Comparison of ENCODE assay signal across 1 cellular context in genomic region chr11:121564948-121565684, GRCh38.
TF ChIP-seq lines count a peak whose summit lies in the region.

No MANE protein-coding gene starts in this region.

TF ChIP-seq in HepG2, 621 proteins besides CTCF, POLR2A, EP300 and RAD21 (continued from another document and continues in another):
- TF ChIP-seq, protein P1, sequence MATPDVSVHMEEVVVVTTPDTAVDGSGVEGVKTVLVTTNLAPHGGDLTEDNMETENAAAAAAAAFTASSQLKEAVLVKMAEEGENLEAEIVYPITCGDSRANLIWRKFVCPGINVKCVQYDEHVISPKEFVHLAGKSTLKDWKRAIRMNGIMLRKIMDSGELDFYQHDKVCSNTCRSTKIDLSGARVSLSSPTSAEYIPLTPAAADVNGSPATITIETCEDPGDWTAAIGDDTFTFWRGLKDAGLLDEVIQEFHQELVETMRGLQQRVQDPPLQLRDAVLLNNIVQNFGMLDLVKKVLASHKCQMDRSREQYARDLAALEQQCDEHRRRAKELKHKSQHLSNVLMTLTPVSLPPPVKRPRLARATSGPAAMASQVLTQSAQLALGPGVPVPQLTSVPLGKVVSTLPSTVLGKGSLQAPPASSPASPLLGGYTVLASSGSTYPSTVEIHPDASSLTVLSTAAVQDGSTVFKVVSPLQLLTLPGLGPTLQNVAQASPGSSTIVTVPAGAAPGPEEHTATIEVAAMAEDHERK (CRISPR knock-in tag; IDR thresholded peaks at IDR 0.05; ENCODE audit: low read depth) = no peak
- TF ChIP-seq, protein P2, sequence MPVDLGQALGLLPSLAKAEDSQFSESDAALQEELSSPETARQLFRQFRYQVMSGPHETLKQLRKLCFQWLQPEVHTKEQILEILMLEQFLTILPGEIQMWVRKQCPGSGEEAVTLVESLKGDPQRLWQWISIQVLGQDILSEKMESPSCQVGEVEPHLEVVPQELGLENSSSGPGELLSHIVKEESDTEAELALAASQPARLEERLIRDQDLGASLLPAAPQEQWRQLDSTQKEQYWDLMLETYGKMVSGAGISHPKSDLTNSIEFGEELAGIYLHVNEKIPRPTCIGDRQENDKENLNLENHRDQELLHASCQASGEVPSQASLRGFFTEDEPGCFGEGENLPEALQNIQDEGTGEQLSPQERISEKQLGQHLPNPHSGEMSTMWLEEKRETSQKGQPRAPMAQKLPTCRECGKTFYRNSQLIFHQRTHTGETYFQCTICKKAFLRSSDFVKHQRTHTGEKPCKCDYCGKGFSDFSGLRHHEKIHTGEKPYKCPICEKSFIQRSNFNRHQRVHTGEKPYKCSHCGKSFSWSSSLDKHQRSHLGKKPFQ (CRISPR knock-in tag; IDR thresholded peaks at IDR 0.05; ENCODE audit: insufficient replicate concordance) = no peak
- no peak for TF ChIP-seq SYNCRIP (IDR thresholded peaks at IDR 0.05; ENCODE audit: insufficient read depth, low read depth, low read length)
- no peak for TF ChIP-seq REST (IDR thresholded peaks at IDR 0.05; ENCODE audit: borderline replicate concordance in 1 of 2, low read depth in 1 of 2, low read length in 2 of 2)
- no peak for TF ChIP-seq UBTF (CRISPR knock-in tag; IDR thresholded peaks at IDR 0.05)
- no peak for TF ChIP-seq KLF12 (CRISPR knock-in tag; IDR thresholded peaks at IDR 0.05; ENCODE audit: borderline replicate concordance)
- no peak for TF ChIP-seq ZBTB7B (CRISPR knock-in tag; IDR thresholded peaks at IDR 0.05)
- no peak for TF ChIP-seq SRY (CRISPR knock-in tag; IDR thresholded peaks at IDR 0.05)
- peak; percentile 74 for TF ChIP-seq HMG20A (CRISPR knock-in tag; IDR thresholded peaks at IDR 0.05; ENCODE audit: borderline replicate concordance)
- no peak for TF ChIP-seq ZNF143 (CRISPR knock-in tag; IDR thresholded peaks at IDR 0.05)
- no peak for TF ChIP-seq ZBTB37 (CRISPR knock-in tag; IDR thresholded peaks at IDR 0.05)
- TF ChIP-seq SMARCE1 (IDR thresholded peaks at IDR 0.05; ENCODE audit: borderline replicate concordance) = no peak
- TF ChIP-seq RELA (CRISPR knock-in tag; IDR thresholded peaks at IDR 0.05) = no peak
- no peak for TF ChIP-seq TIGD3 (CRISPR knock-in tag; IDR thresholded peaks at IDR 0.05; ENCODE audit: borderline replicate concordance)
- no peak for TF ChIP-seq STAT6 (CRISPR knock-in tag; IDR thresholded peaks at IDR 0.05; ENCODE audit: borderline replicate concordance)
- no peak for TF ChIP-seq NONO (IDR thresholded peaks at IDR 0.05)
- no peak for TF ChIP-seq NONO (CRISPR knock-in tag; conservative IDR thresholded peaks at IDR 0.05)
- no peak for TF ChIP-seq PHB2 (IDR thresholded peaks at IDR 0.05; ENCODE audit: partially characterized antibody)
- TF ChIP-seq ATRX (CRISPR knock-in tag; IDR thresholded peaks at IDR 0.05; ENCODE audit: borderline replicate concordance) = no peak
- TF ChIP-seq ZNF747 (CRISPR knock-in tag; IDR thresholded peaks at IDR 0.05; ENCODE audit: borderline replicate concordance) = no peak
- TF ChIP-seq PAF1 (CRISPR knock-in tag; IDR thresholded peaks at IDR 0.05) = no peak
- TF ChIP-seq, protein P3, sequence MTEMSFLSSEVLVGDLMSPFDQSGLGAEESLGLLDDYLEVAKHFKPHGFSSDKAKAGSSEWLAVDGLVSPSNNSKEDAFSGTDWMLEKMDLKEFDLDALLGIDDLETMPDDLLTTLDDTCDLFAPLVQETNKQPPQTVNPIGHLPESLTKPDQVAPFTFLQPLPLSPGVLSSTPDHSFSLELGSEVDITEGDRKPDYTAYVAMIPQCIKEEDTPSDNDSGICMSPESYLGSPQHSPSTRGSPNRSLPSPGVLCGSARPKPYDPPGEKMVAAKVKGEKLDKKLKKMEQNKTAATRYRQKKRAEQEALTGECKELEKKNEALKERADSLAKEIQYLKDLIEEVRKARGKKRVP (CRISPR knock-in tag; IDR thresholded peaks at IDR 0.05) = peak; percentile 78 to 99
- TF ChIP-seq CENPT (CRISPR knock-in tag; IDR thresholded peaks at IDR 0.05; ENCODE audit: low read depth) = no peak
- TF ChIP-seq, protein P4, sequence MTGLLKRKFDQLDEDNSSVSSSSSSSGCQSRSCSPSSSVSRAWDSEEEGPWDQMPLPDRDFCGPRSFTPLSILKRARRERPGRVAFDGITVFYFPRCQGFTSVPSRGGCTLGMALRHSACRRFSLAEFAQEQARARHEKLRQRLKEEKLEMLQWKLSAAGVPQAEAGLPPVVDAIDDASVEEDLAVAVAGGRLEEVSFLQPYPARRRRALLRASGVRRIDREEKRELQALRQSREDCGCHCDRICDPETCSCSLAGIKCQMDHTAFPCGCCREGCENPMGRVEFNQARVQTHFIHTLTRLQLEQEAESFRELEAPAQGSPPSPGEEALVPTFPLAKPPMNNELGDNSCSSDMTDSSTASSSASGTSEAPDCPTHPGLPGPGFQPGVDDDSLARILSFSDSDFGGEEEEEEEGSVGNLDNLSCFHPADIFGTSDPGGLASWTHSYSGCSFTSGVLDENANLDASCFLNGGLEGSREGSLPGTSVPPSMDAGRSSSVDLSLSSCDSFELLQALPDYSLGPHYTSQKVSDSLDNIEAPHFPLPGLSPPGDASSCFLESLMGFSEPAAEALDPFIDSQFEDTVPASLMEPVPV (CRISPR knock-in tag; IDR thresholded peaks at IDR 0.05) = no peak
- TF ChIP-seq HNRNPL (IDR thresholded peaks at IDR 0.05; ENCODE audit: low read depth, low read length) = no peak
- no peak for TF ChIP-seq ZNF598 (CRISPR knock-in tag; IDR thresholded peaks at IDR 0.05; ENCODE audit: borderline replicate concordance)
- no peak for TF ChIP-seq ZNF572 (CRISPR knock-in tag; IDR thresholded peaks at IDR 0.05)
- no peak for TF ChIP-seq ZNF703 (CRISPR knock-in tag; IDR thresholded peaks at IDR 0.05; ENCODE audit: borderline replicate concordance)
- no peak for TF ChIP-seq ZNF839 (CRISPR knock-in tag; IDR thresholded peaks at IDR 0.05; ENCODE audit: borderline replicate concordance)
- peak; percentile 89 for TF ChIP-seq RCOR2 (CRISPR knock-in tag; IDR thresholded peaks at IDR 0.05)
- TF ChIP-seq PAX8 (CRISPR knock-in tag; IDR thresholded peaks at IDR 0.05; ENCODE audit: borderline replicate concordance) = no peak
- no peak for TF ChIP-seq ZC3H4 (CRISPR knock-in tag; IDR thresholded peaks at IDR 0.05; ENCODE audit: borderline replicate concordance)
- peak; percentile 74 for TF ChIP-seq RFX1 (IDR thresholded peaks at IDR 0.05)
- no peak for TF ChIP-seq ZNF780A (CRISPR knock-in tag; IDR thresholded peaks at IDR 0.05)
- TF ChIP-seq HMG20B (CRISPR knock-in tag; conservative IDR thresholded peaks at IDR 0.05) = 0 out of 2 replicates have a peak, but pooled peaks have one; percentile 46
- no peak for TF ChIP-seq ZNF446 (CRISPR knock-in tag; IDR thresholded peaks at IDR 0.05)
- 0 out of 2 replicates have a peak, but pooled peaks have one; percentile 23 for TF ChIP-seq ZFY (CRISPR knock-in tag; IDR thresholded peaks at IDR 0.05)
- no peak for TF ChIP-seq ASH2L (IDR thresholded peaks at IDR 0.05; ENCODE audit: insufficient read length, low read depth, low read length)
- no peak for TF ChIP-seq HDAC6 (IDR thresholded peaks at IDR 0.05; ENCODE audit: low read depth, low read length)
- no peak for TF ChIP-seq RBM39 (IDR thresholded peaks at IDR 0.05; ENCODE audit: low read depth, low read length, poor library complexity, severe bottlenecking)
- TF ChIP-seq ZNF879 (CRISPR knock-in tag; IDR thresholded peaks at IDR 0.05) = no peak
- no peak for TF ChIP-seq EHMT2 (IDR thresholded peaks at IDR 0.05; ENCODE audit: borderline replicate concordance, low read depth, low read length)
- no peak for TF ChIP-seq PBX3 (CRISPR knock-in tag; IDR thresholded peaks at IDR 0.05; ENCODE audit: borderline replicate concordance)
